23 cellular contexts compared by ENCODE assay signal in genomic region chr15:85164841-85165466, GRCh38.
A peak's percentile ranks its signal among the peaks of the same experiment; 100 is the strongest.
DNase-seq lines count a peak whose midpoint lies in the region; ATAC-seq, FAIRE-seq and TF ChIP-seq lines count a peak whose summit lies in the region.
"Had no signal": no experiment of that assay in that cellular context is flagged by ENCODE, and none has a peak within 500 bp of the region (broad histone marks: within the 10 kb centered on the region; RNA-seq: fewer than 3 reads in every experiment).

No MANE protein-coding gene starts in this region.

- peaks cover 29% of the 10 kb centered on the region; the same call in 2 of the 3 replicates for H3K36me3 Mint-ChIP-seq in GM23338 (ENCODE audit: low read depth)
- H3K36me3 Mint-ChIP-seq in mesothelial cell of epicardium: peaks cover 10% of the 10 kb centered on the region
- H3K36me3 Mint-ChIP-seq: activated naive CD8-positive, alpha-beta T cell treated with anti-CD3 and anti-CD28 coated beads for 36 hours had no signal

- H3K9me3 Mint-ChIP-seq in GM23338 (peaks cover 37% of the 10 kb centered on the region), mesothelial cell of epicardium (peaks cover 36% of the 10 kb centered on the region)
- H3K9me3 Mint-ChIP-seq: activated T-helper 17 cell treated with anti-CD3 and anti-CD28 coated beads, Interleukin-2, amount 50 U/mL, for 72 hours had no signal

- no peak overlapping the region for H3K14ac ChIP-seq in H1 (ENCODE audit: insufficient read length)

- TF ChIP-seq CTCF in GM23338 (conservative IDR thresholded peaks at IDR 0.05; ENCODE audit: low read depth in 2 of 2) (no peak), H1 (IDR thresholded peaks at IDR 0.05; ENCODE audit: control extremely low read depth in 1 of 3, insufficient read depth in 1 of 3, low read depth in 1 of 3, low read length in 3 of 3) (no peak), mesothelial cell of epicardium (IDR thresholded peaks at IDR 0.05; ENCODE audit: unreplicated experiment) (no peak)

- TF ChIP-seq EP300 in H1 (IDR thresholded peaks at IDR 0.05; ENCODE audit: borderline replicate concordance in 1 of 2, low read depth in 2 of 2, low read length in 2 of 2): peak in 1 of 2 experiments; percentile 43; a peak in 1 of 3 replicates

- H3K4me2 ChIP-seq in GM23338 (no peak overlapping the region), H1 (ENCODE audit: insufficient read depth in 1 of 2, low read depth in 2 of 2, low read length in 2 of 2) (no peak overlapping the region)

- H3K27me3 Mint-ChIP-seq in GM23338 (ENCODE audit: insufficient read depth, low read depth, poor library complexity): peaks cover 2% of the 10 kb centered on the region
- H3K27me3 Mint-ChIP-seq in mesothelial cell of epicardium (ENCODE audit: low read depth): no peaks in the 10 kb centered on the region

- no peak overlapping the region for H2BK12ac ChIP-seq in H1 (ENCODE audit: low read depth, low read length)

- POLR2A ChIA-PET in H1 (lab: Charles Lee; ENCODE audit: partially characterized antibody): no interaction called here

- no peak overlapping the region for H3K27ac Mint-ChIP-seq in GM23338
- peak overlapping the region; percentile 66 for H3K27ac Mint-ChIP-seq in mesothelial cell of epicardium
- H3K27ac Mint-ChIP-seq: activated CD4-positive, alpha-beta T cell treated with anti-CD3 and anti-CD28 coated beads, Interleukin-2, amount 10 ng/mL, durations not matched to agents 7 days and 5 days; activated naive CD8-positive, alpha-beta T cell treated with anti-CD3 and anti-CD28 coated beads for 36 hours; activated T-helper 17 cell treated with anti-CD3 and anti-CD28 coated beads, Interleukin-2, amount 50 U/mL, for 72 hours; CD4-positive, alpha-beta T cell; naive thymus-derived CD4-positive, alpha-beta T cell; stimulated activated naive CD8-positive, alpha-beta T cell treated with anti-CD3 and anti-CD28 coated beads, Interleukin-15, Interleukin-2, amounts not matched to agents 100 ng/mL and 50 ng/mL, for 24 hours; T-helper 17 cell had no signal

- H3K4me1 ChIP-seq in GM23338 (ENCODE audit: insufficient read depth) (0 out of 2 replicates have a peak, but pooled peaks cover 4% of the 10 kb centered on the region), H1 (replicated peaks in 1 of 4; ENCODE audit: control insufficient read depth in 3 of 4, insufficient read depth in 4 of 4, low read length in 3 of 4) (no peaks in the 10 kb centered on the region)
- H3K4me1 ChIP-seq: SJCRH30 had no signal

- CTCF ChIA-PET in H1 (lab: Charles Lee; ENCODE audit: partially characterized antibody): interaction anchor here (0.6 kb wide), 1 partner anchor 206 kb away, joined by 3 read pairs; no protein-coding TSS in a partner anchor

- FAIRE-seq in H1 (lab: Jason Lieb, UNC) (no peak), HTR-8/SVneo (lab: Jason Lieb, UNC) (no peak)

- no peak overlapping the region for H4K91ac ChIP-seq in H1 (replicated peaks; ENCODE audit: insufficient read length, low read length)

- no peaks in the 10 kb centered on the region for H3K27me3 ChIP-seq in GM23338 (ENCODE audit: insufficient read depth)
- H3K27me3 ChIP-seq in H1 (replicated peaks in 1 of 4; ENCODE audit: control insufficient read depth in 3 of 4, extremely low read depth in 1 of 4, insufficient read depth in 3 of 4, low read length in 3 of 4): no peaks in the 10 kb centered on the region
- H3K27me3 ChIP-seq: right atrium auricular region, SJCRH30 had no signal

- no peak overlapping the region for H2AK5ac ChIP-seq in H1 (ENCODE audit: low read depth, low read length)

- no peak overlapping the region for H3K23ac ChIP-seq in H1 (ENCODE audit: insufficient read length)

- H3K9ac ChIP-seq in H1 (replicated peaks in 1 of 4; ENCODE audit: extremely low read depth in 1 of 4, low read depth in 3 of 4, low read length in 3 of 4): no peak overlapping the region

- H3K4me1 Mint-ChIP-seq in GM23338 (peaks cover 11% of the 10 kb centered on the region), mesothelial cell of epicardium (peaks cover 6% of the 10 kb centered on the region)
- H3K4me1 Mint-ChIP-seq: activated naive CD8-positive, alpha-beta T cell treated with anti-CD3 and anti-CD28 coated beads for 36 hours; activated T-helper 17 cell treated with anti-CD3 and anti-CD28 coated beads, Interleukin-2, amount 50 U/mL, for 72 hours; T-helper 17 cell had no signal

- no peaks in the 10 kb centered on the region for H3K23me2 ChIP-seq in H1 (ENCODE audit: low read depth, low read length)

- H3F3A ChIP-seq in GM23338 (replicated peaks; ENCODE audit: low read depth): no peaks in the 10 kb centered on the region

- DNase-seq in GM23338 (ENCODE audit: low spot score) (peak; percentile 56), NCI-H69 (lab: John Stamatoyannopoulos, UW) (peak; percentile 5), H1 (ENCODE audit: low read depth in 1 of 2, low spot score in 2 of 2) (no peak), mesothelial cell of epicardium (ENCODE audit: low spot score in 2 of 2, unreplicated experiment in 2 of 2) (no peak), HTR-8/SVneo (ENCODE audit: insufficient read length, low spot score) (no peak), NOMO-1 treated with dmso at 0.1 percent for 144 hours (lab: John Stamatoyannopoulos, UW; ENCODE audit: unreplicated experiment) (no peak), NCI-H1436 (lab: John Stamatoyannopoulos, UW) (no peak)
- DNase-seq: activated CD4-positive, alpha-beta T cell treated with anti-CD3 and anti-CD28 coated beads, Interleukin-2, amount 10 ng/mL, durations not matched to agents 7 days and 5 days; activated naive CD8-positive, alpha-beta T cell treated with anti-CD3 and anti-CD28 coated beads for 36 hours; CD4-positive, alpha-beta T cell; cerebellar nuclear complex; effector CD8-positive, alpha-beta T cell; esophagus squamous epithelium; left colon; naive thymus-derived CD4-positive, alpha-beta T cell; NCI-H1105 treated with DMSO at 0.1 percent for 48 hours; SJCRH30; stimulated activated CD4-positive, alpha-beta T cell treated with anti-CD3 and anti-CD28 coated beads, Interleukin-12 subunit alpha, Interleukin-12 subunit beta, amount 100 ng/mL, for 4 hours; T-helper 17 cell; tibial artery had no signal

- H3K9me2 ChIP-seq in GM23338 (ENCODE audit: insufficient read depth): no peaks in the 10 kb centered on the region

- no peak overlapping the region for H2BK15ac ChIP-seq in H1 (ENCODE audit: low read length)

- H3K56ac ChIP-seq in H1 (replicated peaks; ENCODE audit: insufficient read length, low read depth, low read length): no peak overlapping the region

- no peak overlapping the region for H4K8ac ChIP-seq in H1 (ENCODE audit: extremely low read depth, insufficient read depth, low read length)

- H4K20me1 ChIP-seq in GM23338 (replicated peaks; ENCODE audit: insufficient read depth) (no peaks in the 10 kb centered on the region), H1 (replicated peaks in 1 of 2; ENCODE audit: control insufficient read depth in 1 of 2, insufficient read depth in 2 of 2, low read length in 2 of 2) (no peaks in the 10 kb centered on the region)

- no peak overlapping the region for H2BK5ac ChIP-seq in H1 (ENCODE audit: low read depth, low read length)

- TF ChIP-seq RAD21 in H1 (IDR thresholded peaks at IDR 0.05 in 1 of 2, conservative IDR thresholded peaks at IDR 0.05 in 1 of 2; ENCODE audit: low read depth in 2 of 2, low read length in 2 of 2): no peak

- no peak overlapping the region for H2BK20ac ChIP-seq in H1 (ENCODE audit: low read length)

- no peak overlapping the region for H3K4ac ChIP-seq in H1 (replicated peaks; ENCODE audit: insufficient read length, low read depth, low read length)

- H2AFZ ChIP-seq in GM23338 (no peak overlapping the region), H1 (ENCODE audit: low read length) (no peak overlapping the region)

- H3K18ac ChIP-seq in H1 (ENCODE audit: extremely low read depth, low read length): no peak overlapping the region

- no peaks in the 10 kb centered on the region for H3K79me1 ChIP-seq in H1 (ENCODE audit: low read depth, low read length)

- H2BK120ac ChIP-seq in H1 (replicated peaks; ENCODE audit: low read depth, low read length): no peak overlapping the region

- TF ChIP-seq POLR2A in H1 (IDR thresholded peaks at IDR 0.05; ENCODE audit: control extremely low read depth in 1 of 2, low read depth in 2 of 2, low read length in 2 of 2): no peak

- no peak for ATAC-seq in GM23338
- ATAC-seq: activated T-helper 17 cell treated with anti-CD3 and anti-CD28 coated beads, Interleukin-2, amount 50 U/mL, for 72 hours; left colon; naive thymus-derived CD4-positive, alpha-beta T cell; T-helper 17 cell had no signal

- H4K5ac ChIP-seq in H1 (ENCODE audit: insufficient read length, low read depth, low read length): no peak overlapping the region

- 79% methylated on average over 7 of the region's 7 CpGs; no CpG with 5 or more reads in 1 of the 2 experiments for WGBS in H1 (ENCODE audit: extremely low coverage in 1 of 2, insufficient coverage in 1 of 2, insufficient read length in 1 of 2, insufficient replicate concordance in 2 of 2, low coverage in 1 of 2, low lambda C conversion rate in 2 of 2, missing lambda C conversion rate in 1 of 2), 2 experiments

- no peak overlapping the region for H3K4me3 Mint-ChIP-seq in GM23338
- no peak overlapping the region for H3K4me3 Mint-ChIP-seq in mesothelial cell of epicardium
- H3K4me3 Mint-ChIP-seq: activated CD4-positive, alpha-beta T cell treated with anti-CD3 and anti-CD28 coated beads, Interleukin-2, amount 10 ng/mL, durations not matched to agents 7 days and 5 days; activated naive CD8-positive, alpha-beta T cell treated with anti-CD3 and anti-CD28 coated beads for 36 hours; activated T-helper 17 cell treated with anti-CD3 and anti-CD28 coated beads, Interleukin-2, amount 50 U/mL, for 72 hours; CD4-positive, alpha-beta T cell; naive thymus-derived CD4-positive, alpha-beta T cell; stimulated activated naive CD8-positive, alpha-beta T cell treated with anti-CD3 and anti-CD28 coated beads, Interleukin-15, Interleukin-2, amounts not matched to agents 100 ng/mL and 50 ng/mL, for 24 hours; T-helper 17 cell had no signal

- no peak overlapping the region for H3K4me3 ChIP-seq in GM23338
- H3K4me3 ChIP-seq in H1 (ENCODE audit: extremely low read depth in 1 of 4, insufficient read depth in 2 of 4, low read depth in 3 of 4, low read length in 4 of 4): no peak overlapping the region
- H3K4me3 ChIP-seq: esophagus squamous epithelium, right atrium auricular region, SJCRH30, tibial artery had no signal

- H3K27ac ChIP-seq in GM23338 (ENCODE audit: low read depth) (no peak overlapping the region), H1 (ENCODE audit: low read depth, low read length) (no peak overlapping the region)
- H3K27ac ChIP-seq: esophagus squamous epithelium, right atrium auricular region, SJCRH30, tibial artery had no signal

- H3K79me2 ChIP-seq in GM23338 (replicated peaks; ENCODE audit: insufficient read depth): no peaks in the 10 kb centered on the region
- H3K79me2 ChIP-seq in H1 (ENCODE audit: control insufficient read depth in 1 of 2, insufficient read depth in 2 of 2, low read length in 2 of 2): no peaks in the 10 kb centered on the region

- peaks cover 3 to 10% of the 10 kb centered on the region in 2 experiments; a peak in 2 of 4 replicates for H3K9me3 ChIP-seq in H1 (ENCODE audit: insufficient read depth in 2 of 2, low read depth in 1 of 2, low read length in 1 of 2)
- H3K9me3 ChIP-seq: SJCRH30 had no signal

- H3K36me3 ChIP-seq in GM23338 (ENCODE audit: insufficient read depth) (no peaks in the 10 kb centered on the region; the same call in 1 of the 2 replicates), H1 (ENCODE audit: control insufficient read depth in 2 of 4, insufficient read depth in 4 of 4, low read length in 3 of 4) (0 out of 8 replicates have a peak, but pooled peaks cover 0 to 4% (median 0%) of the 10 kb centered on the region in 4 experiments)
- H3K36me3 ChIP-seq: esophagus squamous epithelium, right atrium auricular region, SJCRH30, tibial artery had no signal

Comparison
In these comparisons a context has a peak if more than half of its experiments do, and no peak if none do; other contexts are left out.
1. DNase-seq: peak in GM23338 (single experiment) and NCI-H69 (single experiment); none in H1 (0 of 2), mesothelial cell of epicardium (0 of 2), HTR-8/SVneo (single experiment), NOMO-1 treated with dmso at 0.1 percent for 144 hours (single experiment) and NCI-H1436 (single experiment).